In genomic region chr11:19539861-19540260, GRCh38 we compare ENCODE assay signal across 15 cellular contexts.
DNase-seq lines count a peak whose midpoint lies in the region; ATAC-seq lines count a peak whose summit lies in the region.
"Had no signal": no experiment of that assay in that cellular context is flagged by ENCODE, and none has a peak within 500 bp of the region (broad histone marks: within the 10 kb centered on the region; RNA-seq: fewer than 3 reads in every experiment).

No MANE protein-coding gene starts in this region.

- no peak for ATAC-seq in GM19455 (IDR thresholded peaks at IDR 0.05; ENCODE audit: unreplicated experiment)
- no peak for ATAC-seq in GM18907 (IDR thresholded peaks at IDR 0.05; ENCODE audit: unreplicated experiment)
- ATAC-seq: A549; CD8-positive, alpha-beta T cell had no signal

- H3K27ac ChIP-seq in cingulate gyrus (ENCODE audit: low read depth, low read length): peak overlapping the region; percentile 41
- H3K27ac ChIP-seq: A549 had no signal

- DNase-seq in hippocampal formation (lab: John Stamatoyannopoulos, UW) (peak; percentile 20 to 67), midbrain (lab: John Stamatoyannopoulos, UW) (peak; percentile 45), superior temporal gyrus (ENCODE audit: extremely low spot score) (peak; percentile 73), SKM-1 (lab: John Stamatoyannopoulos, UW; ENCODE audit: unreplicated experiment) (no peak), HUDEP-2 (lab: John Stamatoyannopoulos, UW; ENCODE audit: unreplicated experiment in 76 of 76) (no peak)
- DNase-seq: Caco-2; CD8-positive, alpha-beta T cell; DND-41; GDM1; HCEC 1CT; HFFc6 had no signal

Comparison
In these comparisons a context has a peak if more than half of its experiments do, and no peak if none do; other contexts are left out.
1. DNase-seq: peak in hippocampal formation (2 of 2), midbrain (single experiment) and superior temporal gyrus (single experiment); none in SKM-1 (single experiment) and HUDEP-2 (0 of 76).